ENCODE assay signal across 1 cellular context in the genomic region with DNA sequence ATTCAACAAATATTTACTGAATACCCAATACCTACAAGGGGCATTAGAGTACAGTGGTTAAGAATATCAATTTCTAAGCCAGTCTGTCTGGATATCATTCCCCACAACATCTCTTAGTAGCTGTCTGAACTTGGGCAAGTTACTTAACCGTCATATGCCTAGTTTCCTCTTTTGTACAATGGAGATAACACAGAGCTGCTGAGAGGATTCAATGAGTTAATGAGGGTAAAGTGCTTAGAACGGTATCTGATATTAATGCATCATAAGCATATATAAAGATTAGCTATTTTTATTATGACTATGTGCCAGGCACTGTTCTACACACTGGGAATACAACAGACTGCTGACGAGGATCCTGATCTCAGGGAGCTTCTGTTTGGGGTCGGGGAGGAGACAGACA.
TF ChIP-seq lines count a peak whose summit lies in the region.

No MANE protein-coding gene starts in this region.

TF ChIP-seq in K562, 482 proteins besides CTCF, POLR2A, EP300 and RAD21 (continued from another document):
- TF ChIP-seq, protein P1, sequence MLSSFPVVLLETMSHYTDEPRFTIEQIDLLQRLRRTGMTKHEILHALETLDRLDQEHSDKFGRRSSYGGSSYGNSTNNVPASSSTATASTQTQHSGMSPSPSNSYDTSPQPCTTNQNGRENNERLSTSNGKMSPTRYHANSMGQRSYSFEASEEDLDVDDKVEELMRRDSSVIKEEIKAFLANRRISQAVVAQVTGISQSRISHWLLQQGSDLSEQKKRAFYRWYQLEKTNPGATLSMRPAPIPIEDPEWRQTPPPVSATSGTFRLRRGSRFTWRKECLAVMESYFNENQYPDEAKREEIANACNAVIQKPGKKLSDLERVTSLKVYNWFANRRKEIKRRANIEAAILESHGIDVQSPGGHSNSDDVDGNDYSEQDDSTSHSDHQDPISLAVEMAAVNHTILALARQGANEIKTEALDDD (IDR thresholded peaks at IDR 0.05): peak; percentile 67; the same call in 1 of the 2 replicates
- TF ChIP-seq ETS2 (tag; IDR thresholded peaks at IDR 0.05; ENCODE audit: borderline replicate concordance, poor library complexity, severe bottlenecking): no peak
- no peak for TF ChIP-seq DMBX1 (CRISPR knock-in tag; IDR thresholded peaks at IDR 0.05; ENCODE audit: borderline replicate concordance)
- TF ChIP-seq SIN3A (IDR thresholded peaks at IDR 0.05; ENCODE audit: borderline replicate concordance in 2 of 2, control insufficient read depth in 1 of 2, low read depth in 2 of 2, low read length in 2 of 2): no peak
- TF ChIP-seq NBN (IDR thresholded peaks at IDR 0.05; ENCODE audit: low read depth): no peak
